ENCODE assay signal across 1 cellular context in the genomic region with DNA sequence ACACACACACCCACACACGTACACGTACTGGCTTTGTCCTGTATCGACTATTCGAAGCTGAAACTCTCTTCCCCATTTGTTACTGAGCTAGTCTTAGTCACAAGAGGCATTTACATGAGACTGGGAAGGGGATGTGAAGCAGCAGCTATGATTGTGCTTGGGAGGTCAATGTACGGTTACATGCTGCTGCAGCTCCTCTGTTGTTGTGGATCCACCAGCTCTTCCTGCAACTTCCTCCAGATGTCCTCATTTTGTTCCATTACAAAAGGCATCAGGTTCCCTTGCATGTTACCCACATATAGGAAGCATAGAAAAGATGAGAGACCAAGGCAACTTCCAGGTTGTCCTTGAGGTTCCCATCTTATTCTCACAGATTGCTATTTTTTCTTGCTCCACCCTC.
TF ChIP-seq lines count a peak whose summit lies in the region.

No MANE protein-coding gene starts in this region.

TF ChIP-seq in GM23338, 12 proteins besides CTCF, POLR2A, EP300 and RAD21 (continued from another document):
- TF ChIP-seq ZNF462 (CRISPR knock-in tag; IDR thresholded peaks at IDR 0.05) = peak; percentile 99
